8 cellular contexts compared by ENCODE assay signal in the genomic region with DNA sequence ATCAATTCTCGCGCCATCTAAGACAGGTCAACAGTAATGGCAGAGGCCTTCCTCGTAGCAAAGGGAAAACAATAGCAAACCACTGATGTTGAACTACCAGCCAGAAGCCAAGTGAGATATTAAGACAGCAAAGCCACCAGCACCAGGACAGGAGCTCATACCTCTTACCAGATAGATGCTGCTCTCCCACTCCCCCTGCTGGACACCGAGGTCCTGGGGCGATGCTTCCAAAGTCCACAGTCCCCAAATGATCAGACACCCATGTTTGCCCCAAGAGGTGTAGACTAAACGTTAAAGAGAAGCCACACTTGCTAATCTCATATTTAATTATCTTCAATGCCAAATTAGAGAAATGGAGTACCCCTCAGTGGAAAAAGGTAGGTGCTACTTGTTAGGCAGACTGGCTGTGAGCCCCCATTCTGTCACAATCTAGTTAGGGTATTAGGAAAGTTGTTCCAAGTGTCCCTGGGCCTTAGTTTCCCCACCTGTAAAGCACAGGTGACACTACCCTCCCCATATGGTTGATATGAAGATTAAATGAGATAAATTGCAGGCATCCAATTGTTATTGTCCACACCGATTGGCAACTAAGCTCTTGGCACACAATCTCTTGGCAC. TPM values are rescaled to one million over a fixed set of nuclear protein-coding genes. Genes with fewer than 3 reads are reported as not detected.
A peak's percentile ranks its signal among the peaks of the same experiment; 100 is the strongest.
DNase-seq lines count a peak whose midpoint lies in the region; ATAC-seq and TF ChIP-seq lines count a peak whose summit lies in the region.

No MANE protein-coding gene starts in this region.

- in situ Hi-C loops in astrocyte of the spinal cord (cut with HindIII; ENCODE audit: low sequenced_read_pairs), result no loop called here

- ATAC-seq in GM21526 (IDR thresholded peaks at IDR 0.05; ENCODE audit: low FRiP score, unreplicated experiment) (peak; percentile 91), HG03439 (IDR thresholded peaks at IDR 0.05; ENCODE audit: unreplicated experiment) (no peak)

- H3K9ac ChIP-seq in Loucy (ENCODE audit: low read depth, low read length, poor library complexity, severe bottlenecking), result no peak overlapping the region

- H3K9me2 ChIP-seq in Loucy (replicated peaks; ENCODE audit: low read depth, low read length), result no peaks in the 10 kb centered on the region

- no peak overlapping the region for H2AFZ ChIP-seq in Loucy (ENCODE audit: low read length)

- peak; percentile 97 for TF ChIP-seq CTCF in Loucy (conservative IDR thresholded peaks at IDR 0.05; ENCODE audit: low read length)
- TF ChIP-seq CTCF in astrocyte of the spinal cord (IDR thresholded peaks at IDR 0.05; ENCODE audit: low read depth, low read length), result peak; percentile 78

- H3K4me3 ChIP-seq in Loucy (ENCODE audit: low read length, poor library complexity, severe bottlenecking), result no peak overlapping the region
- H3K4me3 ChIP-seq in astrocyte of the spinal cord (ENCODE audit: low read depth, low read length), result no peak overlapping the region

- no peaks in the 10 kb centered on the region for H3K9me3 ChIP-seq in Loucy (ENCODE audit: insufficient read depth, low read depth, low read length)

- H3K4me2 ChIP-seq in Loucy (ENCODE audit: low read depth, low read length, poor library complexity, severe bottlenecking), result no peak overlapping the region

- peak; percentile 85 for DNase-seq in Daoy (ENCODE audit: low read depth)
- peak; percentile 11 for DNase-seq in T1000 (lab: John Stamatoyannopoulos, UW)
- DNase-seq in astrocyte of the spinal cord (ENCODE audit: low read depth, low spot score), result peak; percentile 41
- peak; percentile 53 for DNase-seq in iris pigment epithelial cell (ENCODE audit: low read depth)
- DNase-seq in stimulated activated CD4-positive, alpha-beta T cell treated with anti-CD3 and anti-CD28 coated beads, Interleukin-4, amount 100 ng/mL, for 24 hours, result peak; percentile 82

- no peaks in the 10 kb centered on the region for H3K4me1 ChIP-seq in Loucy (ENCODE audit: insufficient read depth, low read length, poor library complexity, severe bottlenecking)

- H3K79me2 ChIP-seq in Loucy (ENCODE audit: insufficient read depth, low read length), result no peaks in the 10 kb centered on the region

- H3K36me3 ChIP-seq in Loucy (ENCODE audit: insufficient read depth, low read length), result no peaks in the 10 kb centered on the region

- no peaks in the 10 kb centered on the region for H4K20me1 ChIP-seq in Loucy (ENCODE audit: insufficient read depth, low read length, poor library complexity, severe bottlenecking)

- no peaks in the 10 kb centered on the region for H3F3A ChIP-seq in Loucy (ENCODE audit: low read depth)

- no peaks in the 10 kb centered on the region for H3K27me3 ChIP-seq in Loucy (ENCODE audit: insufficient read depth, low read length, poor library complexity, severe bottlenecking)

RNA-seq across cellular contexts. Expression of gene TOMM7, which starts 39.9 kb away (rescaled TPM):
- total RNA-seq in Daoy (2014; rRNA removed; shearing (Covaris generic)), result 383 and 387 TPM in 2 replicates

RNA-seq across cellular contexts. Expression of gene IL6, which starts 55.7 kb away (rescaled TPM):
- 74.2 and 77.6 TPM in 2 replicates for total RNA-seq in Daoy (2014; rRNA removed; shearing (Covaris generic))

Comparison
In these comparisons a context has a peak if more than half of its experiments do, and no peak if none do; other contexts are left out.
1. DNase-seq: peak in every context shown above with its lines; median percentile 85 in Daoy; 82 in stimulated activated CD4-positive, alpha-beta T cell treated with anti-CD3 and anti-CD28 coated beads, Interleukin-4, amount 100 ng/mL, for 24 hours; 53 in iris pigment epithelial cell; 41 in astrocyte of the spinal cord; 11 in T1000.